Comparison of ENCODE assay signal across 22 cellular contexts in the genomic region with DNA sequence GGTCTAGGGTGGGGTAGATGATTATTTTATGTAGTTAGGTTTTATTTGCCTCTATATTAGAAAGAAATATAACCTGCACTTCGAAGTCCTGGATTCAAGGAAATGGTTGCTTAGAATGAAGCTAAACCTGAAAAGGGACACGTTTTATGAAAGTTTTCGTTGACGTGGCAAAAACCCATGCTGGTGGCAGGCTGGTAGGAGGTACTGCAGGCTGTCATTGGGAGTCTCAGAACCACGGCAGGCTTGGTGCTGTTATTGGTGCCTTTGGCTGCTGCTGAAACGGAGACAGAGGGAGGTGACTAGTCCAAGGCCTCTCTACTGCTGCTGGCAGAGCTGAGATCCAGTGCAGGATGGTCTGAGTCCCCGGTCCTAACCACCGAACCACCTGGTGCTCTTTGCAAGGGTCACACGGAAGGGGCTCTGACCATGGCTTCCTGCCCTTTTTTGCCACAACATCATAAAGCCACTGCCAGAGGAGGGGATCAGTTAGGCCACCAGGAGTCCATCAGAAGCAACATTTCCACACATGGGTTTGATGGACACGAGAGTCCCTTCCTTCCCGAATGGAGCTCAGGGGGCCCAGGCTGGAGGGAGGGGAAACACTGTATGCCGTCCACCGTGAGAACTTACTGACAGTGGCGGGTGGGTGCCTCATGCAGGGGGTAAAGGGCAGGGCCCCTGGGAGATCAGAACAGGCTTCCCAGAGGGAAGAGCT. TPM values are rescaled to one million over a fixed set of nuclear protein-coding genes. Genes with fewer than 3 reads are reported as not detected.
DNase-seq lines count a peak whose midpoint lies in the region; ATAC-seq and TF ChIP-seq lines count a peak whose summit lies in the region.
"Had no signal": no experiment of that assay in that cellular context is flagged by ENCODE, and none has a peak within 500 bp of the region (broad histone marks: within the 10 kb centered on the region; RNA-seq: fewer than 3 reads in every experiment).

No MANE protein-coding gene starts in this region.

- H3K4me3 ChIP-seq in BLaER1 treated with 17β-estradiol and CSF1 and Interleukin-3, amounts not matched to agents 10 nM and 100 nM: no peak overlapping the region
- H3K4me3 ChIP-seq in MM.1S (ENCODE audit: low read length): no peak overlapping the region
- H3K4me3 ChIP-seq: HAP-1, PC-9 had no signal

- H3K9me3 Mint-ChIP-seq in dendritic cell treated with granulocyte-macrophage colony-stimulating factor and Interleukin-4, amounts not matched to agents 40 ng/mL and 50 ng/mL, for 4 days: no peaks in the 10 kb centered on the region
- no peaks in the 10 kb centered on the region for H3K9me3 Mint-ChIP-seq in stimulated activated effector memory CD8-positive, alpha-beta T cell treated with anti-CD3 and anti-CD28 coated beads, Interleukin-12 subunit alpha, Interleukin-12 subunit beta, amount 100 ng/mL, for 72 hours
- H3K9me3 Mint-ChIP-seq in type B pancreatic cell: no peaks in the 10 kb centered on the region
- H3K9me3 Mint-ChIP-seq: CD4-positive, alpha-beta memory T cell had no signal

- peaks cover 6 to 61% (median 16%) of the 10 kb centered on the region in 11 experiments; a peak in 17 of 22 replicates for H4K20me1 ChIP-seq in BLaER1 treated with 17β-estradiol and CSF1 and Interleukin-3, amounts not matched to agents 10 nM and 100 nM
- no peaks in the 10 kb centered on the region for H4K20me1 ChIP-seq in MM.1S (ENCODE audit: insufficient read depth, low read length)

- no peaks in the 10 kb centered on the region for H3K9me2 ChIP-seq in MM.1S (replicated peaks; ENCODE audit: insufficient read depth, low read length)

- H3K36me3 ChIP-seq in BLaER1 treated with 17β-estradiol and CSF1 and Interleukin-3, amounts not matched to agents 10 nM and 100 nM: peaks cover 30 to 94% (median 47%) of the 10 kb centered on the region in 11 experiments
- no peaks in the 10 kb centered on the region; the same call in 1 of the 2 replicates for H3K36me3 ChIP-seq in MM.1S (replicated peaks; ENCODE audit: insufficient read depth, low read length)
- H3K36me3 ChIP-seq: HAP-1 had no signal

- no peak for ATAC-seq in stimulated activated effector memory CD8-positive, alpha-beta T cell treated with anti-CD3 and anti-CD28 coated beads, Interleukin-12 subunit alpha, Interleukin-12 subunit beta, amount 100 ng/mL, for 72 hours
- ATAC-seq: HepG2 had no signal

- intact Hi-C loops in dendritic cell treated with granulocyte-macrophage colony-stimulating factor and Interleukin-4, amounts not matched to agents 40 ng/mL and 50 ng/mL, for 4 days (cut with micrococcal nuclease): no loop called here

- peak overlapping the region; percentile 7 to 97 (median 77); a peak in 21 of 22 replicates for H3K4me2 ChIP-seq in BLaER1 treated with 17β-estradiol and CSF1 and Interleukin-3, amounts not matched to agents 10 nM and 100 nM
- H3K4me2 ChIP-seq in MM.1S (ENCODE audit: low read depth, low read length): no peak overlapping the region
- H3K4me2 ChIP-seq: PC-9 had no signal

- H3K27ac ChIP-seq in BLaER1 treated with 17β-estradiol and CSF1 and Interleukin-3, amounts not matched to agents 10 nM and 100 nM: peak overlapping the region in 1 of 11 experiments; percentile 24; a peak in 2 of 22 replicates
- peak overlapping the region; percentile 96; the same call in 1 of the 2 replicates for H3K27ac ChIP-seq in MM.1S (ENCODE audit: low read length)
- H3K27ac ChIP-seq: HL-60, PC-9 had no signal

- no peak overlapping the region for H3K4me3 Mint-ChIP-seq in dendritic cell treated with granulocyte-macrophage colony-stimulating factor and Interleukin-4, amounts not matched to agents 40 ng/mL and 50 ng/mL, for 4 days
- no peak overlapping the region for H3K4me3 Mint-ChIP-seq in stimulated activated effector memory CD8-positive, alpha-beta T cell treated with anti-CD3 and anti-CD28 coated beads, Interleukin-12 subunit alpha, Interleukin-12 subunit beta, amount 100 ng/mL, for 72 hours
- H3K4me3 Mint-ChIP-seq in type B pancreatic cell: no peak overlapping the region
- H3K4me3 Mint-ChIP-seq: CD4-positive, alpha-beta memory T cell had no signal

- H3K27me3 ChIP-seq in BLaER1 treated with 17β-estradiol and CSF1 and Interleukin-3, amounts not matched to agents 10 nM and 100 nM: 0 out of 22 replicates have a peak, but pooled peaks cover 0 to 4% (median 0%) of the 10 kb centered on the region in 11 experiments
- no peaks in the 10 kb centered on the region for H3K27me3 ChIP-seq in MM.1S (replicated peaks; ENCODE audit: insufficient read depth, low read length)

- TF ChIP-seq CTCF in MM.1S (IDR thresholded peaks at IDR 0.05; ENCODE audit: low read length) (no peak), type B pancreatic cell (conservative IDR thresholded peaks at IDR 0.05) (no peak)

- H3K4me1 ChIP-seq in BLaER1 treated with 17β-estradiol and CSF1 and Interleukin-3, amounts not matched to agents 10 nM and 100 nM: peaks cover 58 to 90% (median 77%) of the 10 kb centered on the region in 10 experiments
- H3K4me1 ChIP-seq in MM.1S (ENCODE audit: low read length): peaks cover 57% of the 10 kb centered on the region
- H3K4me1 ChIP-seq: HAP-1 had no signal

- peak overlapping the region; percentile 16 for H3K27ac Mint-ChIP-seq in dendritic cell treated with granulocyte-macrophage colony-stimulating factor and Interleukin-4, amounts not matched to agents 40 ng/mL and 50 ng/mL, for 4 days
- peak overlapping the region; percentile 65 for H3K27ac Mint-ChIP-seq in stimulated activated effector memory CD8-positive, alpha-beta T cell treated with anti-CD3 and anti-CD28 coated beads, Interleukin-12 subunit alpha, Interleukin-12 subunit beta, amount 100 ng/mL, for 72 hours
- H3K27ac Mint-ChIP-seq in type B pancreatic cell: no peak overlapping the region

- H3K79me2 ChIP-seq in MM.1S (ENCODE audit: low read length): peaks cover 61% of the 10 kb centered on the region

- DNase-seq in MM.1S (no peak), SK-N-DZ (ENCODE audit: low spot score) (no peak), type B pancreatic cell (ENCODE audit: extremely low spot score, unreplicated experiment) (no peak)
- DNase-seq in stimulated activated effector memory CD8-positive, alpha-beta T cell treated with anti-CD3 and anti-CD28 coated beads, Interleukin-12 subunit alpha, Interleukin-12 subunit beta, amount 100 ng/mL, for 72 hours (ENCODE audit: low spot score in 2 of 2): no peak
- DNase-seq in activated naive CD4-positive, alpha-beta T cell treated with anti-CD3 and anti-CD28 coated beads, Interleukin-2, amount 50 U/mL, for 16 hours: no peak
- DNase-seq: CD4-positive, alpha-beta memory T cell; DND-41; KBM-7; NCI-H1092; NCI-H1436; NCI-H187 treated with DMSO at 0.1 percent for 48 hours; NCI-H2107; NCI-H510A; PC-9; RPMI8226; SHP77 had no signal

- no peaks in the 10 kb centered on the region for H3K9me3 ChIP-seq in BLaER1 treated with 17β-estradiol and CSF1 and Interleukin-3, amounts not matched to agents 10 nM and 100 nM (replicated peaks in 1 of 11)
- H3K9me3 ChIP-seq in MM.1S (replicated peaks; ENCODE audit: insufficient read depth, low read length): no peaks in the 10 kb centered on the region
- H3K9me3 ChIP-seq: HAP-1 had no signal

- peaks cover 100% of the 10 kb centered on the region for H3K36me3 Mint-ChIP-seq in dendritic cell treated with granulocyte-macrophage colony-stimulating factor and Interleukin-4, amounts not matched to agents 40 ng/mL and 50 ng/mL, for 4 days (ENCODE audit: low read depth)
- H3K36me3 Mint-ChIP-seq in stimulated activated effector memory CD8-positive, alpha-beta T cell treated with anti-CD3 and anti-CD28 coated beads, Interleukin-12 subunit alpha, Interleukin-12 subunit beta, amount 100 ng/mL, for 72 hours: peaks cover 14% of the 10 kb centered on the region
- no peaks in the 10 kb centered on the region for H3K36me3 Mint-ChIP-seq in type B pancreatic cell
- H3K36me3 Mint-ChIP-seq: CD4-positive, alpha-beta memory T cell had no signal

- H3F3A ChIP-seq in MM.1S (ENCODE audit: insufficient read depth, low read length): peaks cover 25% of the 10 kb centered on the region

- no peaks in the 10 kb centered on the region for H3K27me3 Mint-ChIP-seq in dendritic cell treated with granulocyte-macrophage colony-stimulating factor and Interleukin-4, amounts not matched to agents 40 ng/mL and 50 ng/mL, for 4 days
- H3K27me3 Mint-ChIP-seq in type B pancreatic cell: peaks cover 20% of the 10 kb centered on the region

- H3K4me1 Mint-ChIP-seq in dendritic cell treated with granulocyte-macrophage colony-stimulating factor and Interleukin-4, amounts not matched to agents 40 ng/mL and 50 ng/mL, for 4 days (ENCODE audit: low read depth): peaks cover 60% of the 10 kb centered on the region
- H3K4me1 Mint-ChIP-seq in stimulated activated effector memory CD8-positive, alpha-beta T cell treated with anti-CD3 and anti-CD28 coated beads, Interleukin-12 subunit alpha, Interleukin-12 subunit beta, amount 100 ng/mL, for 72 hours: peaks cover 22% of the 10 kb centered on the region
- H3K4me1 Mint-ChIP-seq in type B pancreatic cell (ENCODE audit: unreplicated experiment): no peaks in the 10 kb centered on the region
- H3K4me1 Mint-ChIP-seq: CD4-positive, alpha-beta memory T cell had no signal

- H3K9ac ChIP-seq in BLaER1 treated with 17β-estradiol and CSF1 and Interleukin-3, amounts not matched to agents 10 nM and 100 nM: peak overlapping the region in 2 of 11 experiments; percentile 4 to 15; a peak in 3 of 22 replicates
- H3K9ac ChIP-seq in MM.1S (ENCODE audit: low read length): no peak overlapping the region

- H2AFZ ChIP-seq in MM.1S (ENCODE audit: low read length): no peak overlapping the region
- H2AFZ ChIP-seq: PC-9 had no signal

RNA-seq across cellular contexts. Expression of a gene that starts 13.4 kb away (rescaled TPM):
- polyA plus RNA-seq in SK-N-DZ (2014; cell fraction: cytosol; rRNA removed): not detected in 2 replicates
- not detected in 2 replicates for polyA plus RNA-seq in SK-N-DZ (2014; cell fraction: nucleus; rRNA removed)
- 0.72 and 1.6 TPM in 2 replicates for total RNA-seq in type B pancreatic cell (ENCODE audit: low replicate concordance)
- total RNA-seq: HepG2, HT-29, PC-9 had no signal
- polyA plus RNA-seq: HepG2 had no signal
